In genomic region chr22:38146166-38146565, GRCh38 we compare ENCODE assay signal across 2 cellular contexts. TPM values are rescaled to one million over a fixed set of nuclear protein-coding genes. Genes with fewer than 3 reads are reported as not detected.
"Had no signal": no experiment of that assay in that cellular context is flagged by ENCODE, and none has a peak within 500 bp of the region (broad histone marks: within the 10 kb centered on the region; RNA-seq: fewer than 3 reads in every experiment).

No MANE protein-coding gene starts in this region.

RNA-seq across cellular contexts. Expression of gene BAIAP2L2, which starts 35.7 kb away (rescaled TPM):
- total RNA-seq: cerebellum, skeletal muscle tissue had no signal
